9 cellular contexts compared by ENCODE assay signal in genomic region chr16:2033912-2034694, GRCh38. TPM values are rescaled to one million over a fixed set of nuclear protein-coding genes. Genes with fewer than 3 reads are reported as not detected.
DNase-seq lines count a peak whose midpoint lies in the region; ATAC-seq and TF ChIP-seq lines count a peak whose summit lies in the region.
"Not testable (repeated sequence)": the region's sequence is repeated elsewhere in the genome, so short reads cannot be mapped to it uniquely, and the experiment has no call there.
"Had no signal": no experiment of that assay in that cellular context is flagged by ENCODE, and none has a peak within 500 bp of the region (broad histone marks: within the 10 kb centered on the region; RNA-seq: fewer than 3 reads in every experiment).

No MANE protein-coding gene starts in this region.

- DNase-seq in Caco-2; RWPE1 (ENCODE audit: low spot score); astrocyte of the cerebellum (ENCODE audit: low read depth): not testable (repeated sequence)
- DNase-seq in right cardiac atrium (peak in 1 of 3 donors; percentile 72), upper lobe of left lung (peak in 1 of 2 donors; percentile 81)

- CTCF ChIA-PET in Caco-2 (lab: Charles Lee) = not testable (repeated sequence)
- CTCF ChIA-PET in RWPE1 (lab: Yijun Ruan, JAX) = interaction anchor here (1.1 kb wide), 1 partner anchor 106 kb away, joined by 3 read pairs; no protein-coding TSS in a partner anchor

- not testable (repeated sequence) for ATAC-seq in right cardiac atrium; upper lobe of left lung (ENCODE audit: low FRiP score in 2 of 2)

- H3K27ac Mint-ChIP-seq in Caco-2 (ENCODE audit: unreplicated experiment) = peak overlapping the region; percentile 48

- not testable (repeated sequence) for TF ChIP-seq CTCF in Caco-2 (IDR thresholded peaks at IDR 0.05; ENCODE audit: insufficient read depth in 1 of 2, low read depth in 1 of 2, low read length in 1 of 2, severe bottlenecking in 1 of 2, unreplicated experiment in 1 of 2); RWPE1 (conservative IDR thresholded peaks at IDR 0.05; ENCODE audit: low read depth); astrocyte of the cerebellum (IDR thresholded peaks at IDR 0.05; ENCODE audit: low read depth, low read length, missing control alignments); upper lobe of left lung (IDR thresholded peaks at IDR 0.05)

- H3K4me2 ChIP-seq in skeletal muscle satellite cell (ENCODE audit: low read length) = peak overlapping the region; percentile 93

- TF ChIP-seq EP300 in upper lobe of left lung (IDR thresholded peaks at IDR 0.05) = not testable (repeated sequence)

- H3K9me3 ChIP-seq in Caco-2; endocrine pancreas (ENCODE audit: control insufficient read depth, low read length); right cardiac atrium (ENCODE audit: control insufficient read depth, low read length); mucosa of stomach (ENCODE audit: control insufficient read depth, low read length); skeletal muscle satellite cell (replicated peaks; ENCODE audit: low read length); upper lobe of left lung: not testable (repeated sequence)

- not testable (repeated sequence) for BruUV-seq in Caco-2 (replicated peaks; lab: Mats Ljungman, UMichigan)

- not testable (repeated sequence) for H3K4me1 Mint-ChIP-seq in Caco-2 (ENCODE audit: low read depth, unreplicated experiment)

- 35% methylated on average over 15 of the region's 32 CpGs for WGBS in right cardiac atrium
- WGBS in upper lobe of left lung, 2 donors = 21 to 36% methylated on average over 7 to 11 of the region's 32 CpGs

- H3K9me3 Mint-ChIP-seq in Caco-2 (ENCODE audit: unreplicated experiment) = not testable (repeated sequence)

- H3K4me3 Mint-ChIP-seq in Caco-2 (ENCODE audit: unreplicated experiment) = not testable (repeated sequence)

- H3K27ac ChIP-seq in RWPE1 = peak overlapping the region; percentile 78
- H3K27ac ChIP-seq in right cardiac atrium (ENCODE audit: low read length) = peak overlapping the region; percentile 85
- H3K27ac ChIP-seq in upper lobe of left lung = peak overlapping the region; percentile 88 to 97 (median 95)

- intact Hi-C loops in Caco-2 (cut with micrococcal nuclease; ENCODE audit: unreplicated experiment); right cardiac atrium (cut with DNase I): not testable (repeated sequence)

- POLR2A ChIA-PET in Caco-2 (lab: Charles Lee) = not testable (repeated sequence)
- POLR2A ChIA-PET in RWPE1 (lab: Yijun Ruan, JAX; ENCODE audit: low non-redundant PET) = interaction anchor here (0.6 kb wide), 1 partner anchor 22 kb away, joined by 3 read pairs; no protein-coding TSS in a partner anchor

- TF ChIP-seq POLR2A in upper lobe of left lung (IDR thresholded peaks at IDR 0.05) = not testable (repeated sequence)

- peaks cover 13% of the 10 kb centered on the region for H3K36me3 Mint-ChIP-seq in Caco-2 (ENCODE audit: insufficient read depth, unreplicated experiment)

- H3K9ac ChIP-seq in endocrine pancreas (ENCODE audit: control insufficient read depth, insufficient read depth, low read length) (peak overlapping the region; percentile 47), mucosa of stomach (ENCODE audit: low read length) (peak overlapping the region; percentile 70), skeletal muscle satellite cell (ENCODE audit: low read depth, low read length) (peak overlapping the region; percentile 82)

- in situ Hi-C loops in astrocyte of the cerebellum (cut with HindIII; ENCODE audit: low sequenced_read_pairs) = loop anchor here (10.0 kb wide), 1 partner anchor 131 kb away; no protein-coding TSS in a partner anchor

- H3K27me3 ChIP-seq in Caco-2 (replicated peaks; ENCODE audit: control insufficient read depth, insufficient read depth, low read length); endocrine pancreas (ENCODE audit: control insufficient read depth, insufficient read depth, low read length); right cardiac atrium (ENCODE audit: control insufficient read depth, insufficient read depth); mucosa of stomach (ENCODE audit: control insufficient read depth, insufficient read depth, low read length); skeletal muscle satellite cell (ENCODE audit: control insufficient read depth, insufficient read depth, low read length); upper lobe of left lung: not testable (repeated sequence)

- not testable (repeated sequence) for H3K4me3 ChIP-seq in Caco-2 (ENCODE audit: low read depth, low read length); endocrine pancreas (ENCODE audit: control insufficient read depth, insufficient read depth, low read length); mucosa of stomach (ENCODE audit: low read length)
- peak overlapping the region; percentile 15 for H3K4me3 ChIP-seq in astrocyte of the cerebellum (ENCODE audit: low read depth, low read length)
- peak overlapping the region; percentile 51 for H3K4me3 ChIP-seq in right cardiac atrium (ENCODE audit: low read length)
- H3K4me3 ChIP-seq in skeletal muscle satellite cell (ENCODE audit: low read length) = peak overlapping the region; percentile 72
- H3K4me3 ChIP-seq in upper lobe of left lung = peak overlapping the region; percentile 39 to 83 (median 54)

- H3K36me3 ChIP-seq in Caco-2 (ENCODE audit: control insufficient read depth, insufficient read depth, low read length); endocrine pancreas (ENCODE audit: control insufficient read depth, insufficient read depth, low read length): not testable (repeated sequence)
- H3K36me3 ChIP-seq in mucosa of stomach (ENCODE audit: control insufficient read depth, insufficient read depth, low read length) = peaks cover 12% of the 10 kb centered on the region
- peaks cover 25% of the 10 kb centered on the region for H3K36me3 ChIP-seq in skeletal muscle satellite cell (ENCODE audit: insufficient read depth, low read length)
- H3K36me3 ChIP-seq in upper lobe of left lung = peaks cover 0 to 60% (median 15%) of the 10 kb centered on the region in 4 donors

- H3K4me1 ChIP-seq in Caco-2 (peaks cover 26% of the 10 kb centered on the region), mucosa of stomach (ENCODE audit: control insufficient read depth, insufficient read depth, low read length) (peaks cover 71% of the 10 kb centered on the region), skeletal muscle satellite cell (ENCODE audit: control insufficient read depth, insufficient read depth, low read length) (peaks cover 56% of the 10 kb centered on the region), upper lobe of left lung (peaks cover 69 to 77% (median 72%) of the 10 kb centered on the region in 4 donors)
- H3K4me1 ChIP-seq in endocrine pancreas (ENCODE audit: control insufficient read depth, insufficient read depth, low read length); right cardiac atrium (ENCODE audit: control insufficient read depth, insufficient read depth, low read length): not testable (repeated sequence)

- not testable (repeated sequence) for H3K27me3 Mint-ChIP-seq in Caco-2 (ENCODE audit: insufficient read depth, unreplicated experiment)

RNA-seq across cellular contexts. Expression of gene NHERF2, which starts 7.4 kb away (rescaled TPM):
- total RNA-seq in Caco-2 (2022) (21.8 and 26.6 TPM in 2 replicates), right cardiac atrium (100 to 1,000 TPM; 131 to 257 (median 158) TPM), upper lobe of left lung (100 to 1,000 TPM; 131 to 604 (median 283) TPM)
- polyA plus RNA-seq in right cardiac atrium = 228 TPM
- 3.5 and 6.1 TPM in 2 replicates for total RNA-seq in skeletal muscle satellite cell (2012; rRNA removed)

RNA-seq across cellular contexts. Expression of gene NTHL1, which starts 13.5 kb away (rescaled TPM):
- total RNA-seq in Caco-2 (2022) (34.3 and 38.6 TPM in 2 replicates), right cardiac atrium (10 to 100 TPM in 3 of 4 donors, 1 to 10 TPM in 1; 4.3 to 14.0 (median 12.5) TPM), upper lobe of left lung (10 to 100 TPM; 17.8 to 43.6 (median 28.8) TPM)
- 21.3 TPM for polyA plus RNA-seq in right cardiac atrium
- total RNA-seq in skeletal muscle satellite cell (2012; rRNA removed) = 14.4 and 18.8 TPM in 2 replicates

RNA-seq across cellular contexts. Expression of gene TSC2, which starts 13.7 kb away (rescaled TPM):
- total RNA-seq in Caco-2 (2022) = 109 and 112 TPM in 2 replicates
- 10 to 100 TPM; 67.3 to 72.4 (median 69.4) TPM for total RNA-seq in right cardiac atrium
- polyA plus RNA-seq in right cardiac atrium = 34.7 TPM
- total RNA-seq in skeletal muscle satellite cell (2012; rRNA removed) = 34.9 and 36.5 TPM in 2 replicates
- 100 to 1,000 TPM in 4 of 6 donors, 10 to 100 TPM in 2; 47.3 to 296 (median 118) TPM for total RNA-seq in upper lobe of left lung

RNA-seq across cellular contexts. Expression of gene NPW, which starts 14.5 kb away (rescaled TPM):
- total RNA-seq in Caco-2 (2022) = 6.1 and 8.8 TPM in 2 replicates
- not detected for total RNA-seq in right cardiac atrium
- not detected for polyA plus RNA-seq in right cardiac atrium
- total RNA-seq in skeletal muscle satellite cell (2012; rRNA removed) = not detected in 2 replicates
- under 1 TPM in 2 of 6 donors, not detected in 4; 0.67 to 0.80 TPM for total RNA-seq in upper lobe of left lung
- total RNA-seq: CD4-positive, CD25-positive, alpha-beta regulatory T cell had no signal
- polyA plus RNA-seq: CD4-positive, CD25-positive, alpha-beta regulatory T cell had no signal

RNA-seq across cellular contexts. Expression of gene ZNF598, which starts 24.5 kb away (rescaled TPM):
- 43.7 and 50.4 TPM in 2 replicates for total RNA-seq in Caco-2 (2022)
- total RNA-seq in right cardiac atrium = 10 to 100 TPM; 16.8 to 20.5 (median 17.5) TPM
- polyA plus RNA-seq in right cardiac atrium = 14.0 TPM
- 26.1 and 28.0 TPM in 2 replicates for total RNA-seq in skeletal muscle satellite cell (2012; rRNA removed)
- total RNA-seq in upper lobe of left lung = 10 to 100 TPM; 20.1 to 62.8 (median 41.7) TPM
